15 cellular contexts compared by ENCODE assay signal in genomic region chr18:29560270-29560669, GRCh38.
DNase-seq lines count a peak whose midpoint lies in the region; ATAC-seq and TF ChIP-seq lines count a peak whose summit lies in the region.
"Had no signal": no experiment of that assay in that cellular context is flagged by ENCODE, and none has a peak within 500 bp of the region (broad histone marks: within the 10 kb centered on the region; RNA-seq: fewer than 3 reads in every experiment).

No MANE protein-coding gene starts in this region.

- H3K4me1 Mint-ChIP-seq in T-helper 17 cell, result no peaks in the 10 kb centered on the region
- H3K4me1 Mint-ChIP-seq in activated T-cell treated with anti-CD3 and anti-CD28 coated beads, Interleukin-2, amount 50 U/mL, for 24 hours (ENCODE audit: low read depth), result no peaks in the 10 kb centered on the region
- H3K4me1 Mint-ChIP-seq: B cell, GM23338 had no signal

- TF ChIP-seq POLR2A in right lobe of liver (IDR thresholded peaks at IDR 0.05), result no peak

- H3K9me3 Mint-ChIP-seq in activated T-cell treated with anti-CD3 and anti-CD28 coated beads, Interleukin-2, amount 50 U/mL, for 24 hours, result peaks cover 20% of the 10 kb centered on the region
- H3K9me3 Mint-ChIP-seq: GM23338, neural crest cell had no signal

- H3K9me3 ChIP-seq in T-helper 17 cell (ENCODE audit: control insufficient read depth, low read length, poor library complexity, severe bottlenecking) (peaks cover 4% of the 10 kb centered on the region), right lobe of liver (no peaks in the 10 kb centered on the region)
- H3K9me3 ChIP-seq: esophagus muscularis mucosa, sigmoid colon had no signal

- DNase-seq in RPMI8226 (peak; percentile 58), T-helper 17 cell (no peak), right lobe of liver (no peak), AG20443 (ENCODE audit: low spot score) (no peak)
- DNase-seq in activated T-cell treated with anti-CD3 and anti-CD28 coated beads, Interleukin-2, amount 50 U/mL, for 24 hours, result no peak
- DNase-seq: activated T-cell treated with anti-CD3 and anti-CD28 coated beads, Interleukin-2, amount 50 U/mL, for 4 hours; sigmoid colon had no signal

- WGBS in right lobe of liver (ENCODE audit: insufficient coverage, low coverage, low lambda C conversion rate, missing lambda C conversion rate), result 18% methylated on average over 1 of the region's 1 CpG

- no peak overlapping the region for H3K27ac Mint-ChIP-seq in T-helper 17 cell
- no peak overlapping the region for H3K27ac Mint-ChIP-seq in activated T-cell treated with anti-CD3 and anti-CD28 coated beads, Interleukin-2, amount 50 U/mL, for 24 hours
- H3K27ac Mint-ChIP-seq: B cell, GM23338 had no signal

- no peak for TF ChIP-seq CTCF in right lobe of liver (IDR thresholded peaks at IDR 0.05)

- no peak overlapping the region for H3K4me3 Mint-ChIP-seq in T-helper 17 cell
- no peak overlapping the region for H3K4me3 Mint-ChIP-seq in activated T-cell treated with anti-CD3 and anti-CD28 coated beads, Interleukin-2, amount 50 U/mL, for 24 hours
- H3K4me3 Mint-ChIP-seq: activated T-cell treated with anti-CD3 and anti-CD28 coated beads, Interleukin-2, amount 50 U/mL, for 4 hours; B cell; GM23338; neural crest cell had no signal

- peak; percentile 97 for ATAC-seq in GM18858 (IDR thresholded peaks at IDR 0.05; ENCODE audit: unreplicated experiment)
- ATAC-seq in GM21717 (IDR thresholded peaks at IDR 0.05; ENCODE audit: unreplicated experiment), result peak; percentile 90
- peak; percentile 91 for ATAC-seq in HG03442 (IDR thresholded peaks at IDR 0.05; ENCODE audit: unreplicated experiment)
- no peak for ATAC-seq in T-helper 17 cell
- no peak for ATAC-seq in right lobe of liver
- ATAC-seq: activated CD4-positive, CD25-positive, alpha-beta regulatory T cell treated with anti-CD3 and anti-CD28 coated beads, Interleukin-2, amount 50 U/mL, for 24 hours; activated T-cell treated with anti-CD3 and anti-CD28 coated beads, Interleukin-2, amount 50 U/mL, for 4 hours; GM23338 had no signal

- no peaks in the 10 kb centered on the region for H3K27me3 Mint-ChIP-seq in T-helper 17 cell
- no peaks in the 10 kb centered on the region for H3K27me3 Mint-ChIP-seq in activated T-cell treated with anti-CD3 and anti-CD28 coated beads, Interleukin-2, amount 50 U/mL, for 24 hours
- H3K27me3 Mint-ChIP-seq: B cell had no signal

- no peaks in the 10 kb centered on the region for H3K4me1 ChIP-seq in right lobe of liver
- H3K4me1 ChIP-seq: esophagus muscularis mucosa, sigmoid colon had no signal

- no peaks in the 10 kb centered on the region for H3K27me3 ChIP-seq in right lobe of liver
- H3K27me3 ChIP-seq: esophagus muscularis mucosa, sigmoid colon had no signal

- no peak overlapping the region for H3K4me3 ChIP-seq in right lobe of liver
- H3K4me3 ChIP-seq: esophagus muscularis mucosa, GM23338, sigmoid colon had no signal

- no peaks in the 10 kb centered on the region for H3K36me3 ChIP-seq in right lobe of liver
- H3K36me3 ChIP-seq: esophagus muscularis mucosa, sigmoid colon had no signal

- no peaks in the 10 kb centered on the region for H3K36me3 Mint-ChIP-seq in T-helper 17 cell (ENCODE audit: low read depth)
- H3K36me3 Mint-ChIP-seq in activated T-cell treated with anti-CD3 and anti-CD28 coated beads, Interleukin-2, amount 50 U/mL, for 24 hours (ENCODE audit: low read depth), result no peaks in the 10 kb centered on the region

- no peak overlapping the region for H3K27ac ChIP-seq in right lobe of liver
- H3K27ac ChIP-seq: esophagus muscularis mucosa, sigmoid colon had no signal

- intact Hi-C loops in right lobe of liver (cut with DNase I), result no loop called here

Comparison
In these comparisons a context has a peak if more than half of its experiments do, and no peak if none do; other contexts are left out.
1. ATAC-seq: peak in GM18858 (single experiment), GM21717 (single experiment) and HG03442 (single experiment); none in T-helper 17 cell (single experiment) and right lobe of liver (0 of 4).